15 cellular contexts compared by ENCODE assay signal in the genomic region with DNA sequence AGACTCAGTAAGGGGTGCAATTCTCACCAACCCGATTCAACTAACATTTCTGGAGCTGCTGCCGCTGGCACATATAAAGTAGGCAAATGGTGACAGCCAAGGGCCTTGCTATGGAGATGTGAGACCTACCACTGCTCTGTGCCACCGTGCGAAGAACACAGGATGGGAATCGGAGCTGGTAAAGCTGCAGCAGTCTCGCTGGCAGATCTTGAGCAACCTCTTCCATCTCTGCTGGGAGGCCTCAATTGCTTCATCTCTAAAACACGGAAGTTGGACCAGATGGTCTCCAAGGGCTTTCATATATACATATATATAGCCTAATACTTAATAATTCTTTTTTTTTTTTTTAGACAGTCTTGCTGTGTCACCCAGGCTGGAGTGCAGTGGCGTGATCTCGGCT.
DNase-seq lines count a peak whose midpoint lies in the region; ATAC-seq and TF ChIP-seq lines count a peak whose summit lies in the region.
"Had no signal": no experiment of that assay in that cellular context is flagged by ENCODE, and none has a peak within 500 bp of the region (broad histone marks: within the 10 kb centered on the region; RNA-seq: fewer than 3 reads in every experiment).

No MANE protein-coding gene starts in this region.

- no peaks in the 10 kb centered on the region for H3K9me3 ChIP-seq in vagina

- DNase-seq in Right ventricle myocardium inferior (ENCODE audit: missing footprints) (no peak), cardiac septum (ENCODE audit: low spot score) (no peak), mucosa of gallbladder (ENCODE audit: low spot score) (peak; percentile 26), vagina (ENCODE audit: extremely low spot score in 2 of 2) (no peak), foreskin melanocyte (no peak)
- no peak for DNase-seq in activated CD4-positive, alpha-beta T cell treated with anti-CD3 and anti-CD28 coated beads, Interleukin-2, amount 50 U/mL, for 48 hours
- DNase-seq: activated T-cell treated with anti-CD3 and anti-CD28 coated beads, Interleukin-2, amount 50 U/mL, for 48 hours; EL; stimulated activated CD4-positive, alpha-beta T cell treated with anti-CD3 and anti-CD28 coated beads, Interleukin-1b, Interleukin-23, amount 100 ng/mL, for 48 hours; stimulated activated naive CD8-positive, alpha-beta T cell treated with anti-CD3 and anti-CD28 coated beads, Interleukin-15, Interleukin-2, amounts not matched to agents 100 U/mL and 50 U/mL, for 24 hours had no signal

- no peaks in the 10 kb centered on the region for H3K27me3 ChIP-seq in vagina

- no peaks in the 10 kb centered on the region for H3K36me3 ChIP-seq in vagina

- peak; percentile 17 for ATAC-seq in Right ventricle myocardium inferior
- no peak for ATAC-seq in HG03460 (IDR thresholded peaks at IDR 0.05; ENCODE audit: unreplicated experiment)
- ATAC-seq: stimulated activated naive CD8-positive, alpha-beta T cell treated with anti-CD3 and anti-CD28 coated beads, Interleukin-15, Interleukin-2, amounts not matched to agents 100 U/mL and 50 U/mL, for 24 hours had no signal

- H3K4me1 ChIP-seq in vagina = peaks cover 27% of the 10 kb centered on the region

- intact Hi-C loops in Right ventricle myocardium inferior (cut with DNase I) = no loop called here
- intact Hi-C loops in cardiac septum (cut with DNase I) = loop anchor here (10.0 kb wide), 1 partner anchor 71 kb away; no protein-coding TSS in a partner anchor
- intact Hi-C loops in vagina (cut with DNase I) = no loop called here

- no peak for TF ChIP-seq POLR2A in vagina (IDR thresholded peaks at IDR 0.05)

- no peak for TF ChIP-seq CTCF in vagina (IDR thresholded peaks at IDR 0.05)

- H3K27ac ChIP-seq in cingulate gyrus (ENCODE audit: low read depth, low read length) (peak overlapping the region; percentile 93), vagina (peak overlapping the region; percentile 23)
- H3K27ac ChIP-seq: KMS-11, RWPE1, VCaP had no signal

- H3K4me3 ChIP-seq in vagina = no peak overlapping the region
